Comparison of ENCODE assay signal across 23 cellular contexts in genomic region chr4:159779716-159780115, GRCh38.
A peak's percentile ranks its signal among the peaks of the same experiment; 100 is the strongest.
DNase-seq lines count a peak whose midpoint lies in the region; ATAC-seq, FAIRE-seq and TF ChIP-seq lines count a peak whose summit lies in the region.
"Had no signal": no experiment of that assay in that cellular context is flagged by ENCODE, and none has a peak within 500 bp of the region (broad histone marks: within the 10 kb centered on the region; RNA-seq: fewer than 3 reads in every experiment).

No MANE protein-coding gene starts in this region.

- H3K4me1 ChIP-seq in HepG2 (ENCODE audit: insufficient read depth, low read length) (no peaks in the 10 kb centered on the region), right lobe of liver (no peaks in the 10 kb centered on the region), MM.1S (ENCODE audit: low read length) (no peaks in the 10 kb centered on the region)

- TF ChIP-seq POLR2A in HepG2 (IDR thresholded peaks at IDR 0.05; ENCODE audit: insufficient read depth in 1 of 2, low read depth in 2 of 2, low read length in 2 of 2) = no peak
- no peak for TF ChIP-seq POLR2A in right lobe of liver (IDR thresholded peaks at IDR 0.05)

- no peak for FAIRE-seq in HepG2 (lab: Jason Lieb, UNC)
- FAIRE-seq: A204.1, G401.6, GM12892, GM19239, H1 had no signal

- no peak for TF ChIP-seq RAD21 in HepG2 (CRISPR knock-in tag; IDR thresholded peaks at IDR 0.05)

- H3K9me2 ChIP-seq in MM.1S (replicated peaks; ENCODE audit: insufficient read depth, low read length) = no peaks in the 10 kb centered on the region

- 1% methylated on average over 3 of the region's 3 CpGs for WGBS in HepG2 (ENCODE audit: low lambda C conversion rate)
- 46% methylated on average over 3 of the region's 3 CpGs for WGBS in right lobe of liver (ENCODE audit: insufficient coverage, low coverage, low lambda C conversion rate, missing lambda C conversion rate)

- CTCF ChIA-PET in HepG2 (lab: Yijun Ruan, JAX; ENCODE audit: low intra/inter-chr PET ratio, low total read pairs) = no interaction called here

- H2AFZ ChIP-seq in HepG2 (ENCODE audit: low read length) (no peak overlapping the region), MM.1S (ENCODE audit: low read length) (no peak overlapping the region)
- H2AFZ ChIP-seq: GM23248 had no signal

- ATAC-seq in HepG2 (no peak), right lobe of liver (no peak)

- TF ChIP-seq EP300 in HepG2 (IDR thresholded peaks at IDR 0.05; ENCODE audit: low read depth in 2 of 2, low read length in 2 of 2) = no peak
- no peak for TF ChIP-seq EP300 in HepG2 (CRISPR knock-in tag; IDR thresholded peaks at IDR 0.05; ENCODE audit: borderline replicate concordance)

- H3K36me3 ChIP-seq in HepG2 (replicated peaks in 1 of 2; ENCODE audit: control insufficient read depth in 1 of 2, insufficient read depth in 2 of 2, low read length in 2 of 2) = no peaks in the 10 kb centered on the region
- H3K36me3 ChIP-seq in right lobe of liver = no peaks in the 10 kb centered on the region
- H3K36me3 ChIP-seq in SK-N-MC (ENCODE audit: insufficient read depth, low read length) = peaks cover 27% of the 10 kb centered on the region
- no peaks in the 10 kb centered on the region for H3K36me3 ChIP-seq in MM.1S (replicated peaks; ENCODE audit: insufficient read depth, low read length)

- no peak overlapping the region for H3K9ac ChIP-seq in HepG2 (ENCODE audit: insufficient read depth, low read depth, low read length)
- peak overlapping the region; percentile 71 for H3K9ac ChIP-seq in SK-N-MC (ENCODE audit: insufficient read length)
- H3K9ac ChIP-seq in MM.1S (ENCODE audit: low read length) = no peak overlapping the region
- H3K9ac ChIP-seq: GM23248 had no signal

- H4K20me1 ChIP-seq in HepG2 (ENCODE audit: insufficient read depth, low read length) (no peaks in the 10 kb centered on the region), MM.1S (ENCODE audit: insufficient read depth, low read length) (no peaks in the 10 kb centered on the region)

- POLR2A ChIA-PET in HepG2 (lab: Yijun Ruan, JAX) = no interaction called here

- no peak for DNase-seq in HepG2 (ENCODE audit: low spot score)
- no peak for DNase-seq in right lobe of liver
- DNase-seq in SK-N-MC (ENCODE audit: low read depth, low spot score) = peak; percentile 94
- DNase-seq in glomerular visceral epithelial cell (ENCODE audit: extremely low spot score) = peak; percentile 25
- DNase-seq in T-helper 2 cell = no peak
- DNase-seq in Ammon's horn (ENCODE audit: low spot score) = no peak
- no peak for DNase-seq in MM.1S
- DNase-seq: ACHN; AML-193; C1 segment of cervical spinal cord; CD4-positive, alpha-beta memory T cell; COR-L47; DMS153; DND-41; GM23248; H7; HCEC 1CT had no signal

- H3K27me3 ChIP-seq in HepG2 (ENCODE audit: control insufficient read depth in 1 of 2, insufficient read depth in 2 of 2, low read length in 2 of 2) (no peaks in the 10 kb centered on the region), right lobe of liver (no peaks in the 10 kb centered on the region), MM.1S (replicated peaks; ENCODE audit: insufficient read depth, low read length) (no peaks in the 10 kb centered on the region)

- H3K4me3 ChIP-seq in HepG2 (replicated peaks in 1 of 3; ENCODE audit: insufficient read depth in 1 of 3, low read depth in 2 of 3, low read length in 3 of 3) (no peak overlapping the region), right lobe of liver (no peak overlapping the region), SK-N-MC (peak overlapping the region; percentile 63), MM.1S (ENCODE audit: low read length) (no peak overlapping the region)
- H3K4me3 ChIP-seq: GM23248 had no signal

- H3K4me2 ChIP-seq in HepG2 (ENCODE audit: low read depth, low read length) = no peak overlapping the region
- H3K4me2 ChIP-seq in MM.1S (ENCODE audit: low read depth, low read length) = no peak overlapping the region

- in situ Hi-C loops in HepG2 (cut with HindIII; ENCODE audit: extremely low pct_ligation_motif_present, low pct_unique_long_range_greater_than_20kb) = no loop called here

- no peak for TF ChIP-seq CTCF in HepG2 (CRISPR knock-in tag; IDR thresholded peaks at IDR 0.05)
- no peak for TF ChIP-seq CTCF in right lobe of liver (IDR thresholded peaks at IDR 0.05)
- no peak for TF ChIP-seq CTCF in MM.1S (IDR thresholded peaks at IDR 0.05; ENCODE audit: low read length)

- H3K27ac ChIP-seq in HepG2 (ENCODE audit: extremely low read length, insufficient read depth, low read length) (no peak overlapping the region), right lobe of liver (no peak overlapping the region), SK-N-MC (peak overlapping the region; percentile 100), MM.1S (ENCODE audit: low read length) (no peak overlapping the region)
- H3K27ac ChIP-seq: 22Rv1, GM23248 had no signal

- H3K79me2 ChIP-seq in HepG2 (ENCODE audit: insufficient read depth, low read length) = no peaks in the 10 kb centered on the region
- no peaks in the 10 kb centered on the region for H3K79me2 ChIP-seq in MM.1S (ENCODE audit: low read length)

- no peaks in the 10 kb centered on the region for H3K9me3 ChIP-seq in HepG2 (ENCODE audit: low read length)
- no peaks in the 10 kb centered on the region for H3K9me3 ChIP-seq in right lobe of liver
- 0 out of 2 replicates have a peak, but pooled peaks cover 3% of the 10 kb centered on the region for H3K9me3 ChIP-seq in SK-N-MC (ENCODE audit: low read depth, low read length)
- no peaks in the 10 kb centered on the region for H3K9me3 ChIP-seq in MM.1S (replicated peaks; ENCODE audit: insufficient read depth, low read length)

- intact Hi-C loops in HepG2 (cut with micrococcal nuclease; ENCODE audit: unreplicated experiment) (no loop called here), right lobe of liver (cut with DNase I) (no loop called here)

- H3F3A ChIP-seq in MM.1S (ENCODE audit: insufficient read depth, low read length) = no peaks in the 10 kb centered on the region

- BruUV-seq in HepG2 (replicated peaks; lab: Mats Ljungman, UMichigan) = no TSS peak

TF ChIP-seq in HepG2, 621 proteins besides CTCF, POLR2A, EP300 and RAD21:
- TF ChIP-seq PAXIP1 (CRISPR knock-in tag; conservative IDR thresholded peaks at IDR 0.05) = no peak
- peak; percentile 39 for TF ChIP-seq HNRNPK (IDR thresholded peaks at IDR 0.05; ENCODE audit: low read depth, low read length, poor library complexity, severe bottlenecking)

Comparison
In these comparisons a context has a peak if more than half of its experiments do, and no peak if none do; other contexts are left out.
1. DNase-seq: peak in SK-N-MC (single experiment) and glomerular visceral epithelial cell (single experiment); none in HepG2 (single experiment), right lobe of liver (0 of 3), T-helper 2 cell (0 of 5), Ammon's horn (single experiment) and MM.1S (single experiment).